8 cellular contexts compared by ENCODE assay signal in the genomic region with DNA sequence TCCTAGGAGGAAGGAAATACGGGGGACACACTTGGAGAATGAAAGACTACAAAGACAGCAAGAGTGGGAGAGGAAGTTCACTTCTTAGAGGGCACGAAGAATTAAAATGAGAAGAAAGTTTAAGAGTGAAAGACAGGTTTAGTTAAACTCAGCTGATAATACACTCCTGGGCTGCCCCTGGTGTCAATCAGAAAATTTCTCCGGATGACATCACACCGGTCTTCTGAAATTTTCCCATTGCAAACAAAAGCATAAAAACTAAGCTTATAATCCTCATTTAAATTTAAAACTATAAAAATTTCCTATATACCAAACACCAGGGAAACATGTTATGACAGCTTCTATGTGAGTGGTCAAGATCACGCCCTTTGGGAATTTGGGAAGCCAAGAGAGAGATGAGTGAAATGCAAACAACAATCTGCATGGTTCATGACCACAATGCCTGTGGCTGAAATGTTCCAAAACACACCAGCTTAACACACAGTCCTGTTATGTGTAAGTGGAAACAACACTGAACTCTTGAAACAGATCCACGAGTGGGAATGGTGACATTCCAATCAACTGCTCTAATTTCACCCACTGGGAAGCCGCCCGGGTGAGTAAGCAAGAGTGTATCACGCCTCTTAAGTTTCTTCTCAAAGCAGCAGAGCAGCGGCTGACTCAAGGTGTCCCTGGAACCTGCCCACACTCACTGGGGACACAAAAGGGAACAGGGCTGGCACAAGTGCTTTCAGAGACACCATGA. TPM values are rescaled to one million over a fixed set of nuclear protein-coding genes. Genes with fewer than 3 reads are reported as not detected.
A peak's percentile ranks its signal among the peaks of the same experiment; 100 is the strongest.
DNase-seq lines count a peak whose midpoint lies in the region; ATAC-seq and TF ChIP-seq lines count a peak whose summit lies in the region.

No MANE protein-coding gene starts in this region.

- no peak overlapping the region for H3K4me3 ChIP-seq in astrocyte of the spinal cord (ENCODE audit: low read depth, low read length)

- ATAC-seq in GM21423 (IDR thresholded peaks at IDR 0.05; ENCODE audit: unreplicated experiment), result no peak
- ATAC-seq in GM18520 (IDR thresholded peaks at IDR 0.05; ENCODE audit: unreplicated experiment), result no peak

- H3K27me3 Mint-ChIP-seq in mesothelial cell of epicardium (ENCODE audit: low read depth), result no peaks in the 10 kb centered on the region

- in situ Hi-C loops in KBM-7 (cut with MboI; ENCODE audit: low pct_unique_long_range_greater_than_20kb, low sequenced_read_pairs), result no loop called here
- in situ Hi-C loops in astrocyte of the spinal cord (cut with HindIII; ENCODE audit: low sequenced_read_pairs), result no loop called here

- peak overlapping the region; percentile 69 for H3K27ac Mint-ChIP-seq in mesothelial cell of epicardium

- TF ChIP-seq CTCF in 22Rv1 (IDR thresholded peaks at IDR 0.05), result no peak
- no peak for TF ChIP-seq CTCF in astrocyte of the spinal cord (IDR thresholded peaks at IDR 0.05; ENCODE audit: low read depth, low read length)
- no peak for TF ChIP-seq CTCF in mesothelial cell of epicardium (IDR thresholded peaks at IDR 0.05; ENCODE audit: unreplicated experiment)

- no peaks in the 10 kb centered on the region for H3K36me3 Mint-ChIP-seq in mesothelial cell of epicardium

- H3K9me3 Mint-ChIP-seq in mesothelial cell of epicardium, result no peaks in the 10 kb centered on the region

- DNase-seq in KBM-7 (peak; percentile 31), astrocyte of the spinal cord (ENCODE audit: low read depth, low spot score) (peak; percentile 72), mesothelial cell of epicardium (ENCODE audit: low spot score in 2 of 2, unreplicated experiment in 2 of 2) (no peak), NCI-H2196 (lab: John Stamatoyannopoulos, UW; ENCODE audit: unreplicated experiment) (no peak), HT-29 (ENCODE audit: low spot score) (no peak)

- peaks cover 74% of the 10 kb centered on the region for H3K4me1 Mint-ChIP-seq in mesothelial cell of epicardium

- H3K27ac ChIP-seq in 22Rv1, result peak overlapping the region; percentile 78

- H3K4me3 Mint-ChIP-seq in mesothelial cell of epicardium, result no peak overlapping the region

RNA-seq across cellular contexts. Expression of a gene that starts 49.0 kb away (rescaled TPM):
- total RNA-seq in mesothelial cell of epicardium, result 148 to 153 TPM (median 152 TPM) in 3 replicates
- 20.1 and 20.3 TPM in 2 replicates for total RNA-seq in HT-29 (2014; rRNA removed; shearing (Covaris generic))

RNA-seq across cellular contexts. Expression of a gene that starts 51.1 kb away (rescaled TPM):
- 2.1 to 2.4 TPM (median 2.1 TPM) in 3 replicates for total RNA-seq in mesothelial cell of epicardium
- total RNA-seq in HT-29 (2014; rRNA removed; shearing (Covaris generic)), result 0.26 TPM in 1 of 2 replicates, not detected in the other

Comparison
In these comparisons a context has a peak if more than half of its experiments do, and no peak if none do; other contexts are left out.
1. DNase-seq: peak in KBM-7 (single experiment) and astrocyte of the spinal cord (single experiment); none in mesothelial cell of epicardium (0 of 2), NCI-H2196 (single experiment) and HT-29 (single experiment).